In genomic region chr10:7412482-7413251, GRCh38 we compare ENCODE assay signal across 10 cellular contexts. TPM values are rescaled to one million over a fixed set of nuclear protein-coding genes. Genes with fewer than 3 reads are reported as not detected.
DNase-seq lines count a peak whose midpoint lies in the region; ATAC-seq and TF ChIP-seq lines count a peak whose summit lies in the region.
"Had no signal": no experiment of that assay in that cellular context is flagged by ENCODE, and none has a peak within 500 bp of the region (broad histone marks: within the 10 kb centered on the region; RNA-seq: fewer than 3 reads in every experiment).

No MANE protein-coding gene starts in this region.

- peaks cover 3% of the 10 kb centered on the region for H3K36me3 Mint-ChIP-seq in activated T-helper 2 cell treated with anti-CD3 and anti-CD28 coated beads, Interferon-gamma antibody, Interleukin-2, Interleukin-4, amounts not matched to agents 10 μg/mL and 5 μg/mL and 100 μg/mL, durations not matched to agents 14 hours and 24 hours and 36 hours (ENCODE audit: low read depth)

- peaks cover 0 to 10% (median 8%) of the 10 kb centered on the region in 3 donors for H3K27me3 ChIP-seq in skeletal muscle tissue (ENCODE audit: control insufficient read depth in 3 of 3, insufficient read depth in 3 of 3, low read length in 3 of 3)

- peaks cover 22 to 38% (median 27%) of the 10 kb centered on the region in 3 donors for H3K4me1 ChIP-seq in skeletal muscle tissue (ENCODE audit: control insufficient read depth in 3 of 3, insufficient read depth in 3 of 3, low read length in 3 of 3)

- H3K27ac ChIP-seq in skeletal muscle tissue (ENCODE audit: low read depth, low read length) = no peak overlapping the region

- H3K4me3 Mint-ChIP-seq in activated T-helper 2 cell treated with anti-CD3 and anti-CD28 coated beads, Interferon-gamma antibody, Interleukin-2, Interleukin-4, amounts not matched to agents 10 μg/mL and 5 μg/mL and 100 μg/mL, durations not matched to agents 14 hours and 24 hours and 36 hours (ENCODE audit: low read depth) = peak overlapping the region; percentile 5

- DNase-seq in activated T-helper 2 cell treated with anti-CD3 and anti-CD28 coated beads, Interferon-gamma antibody, Interleukin-2, Interleukin-4, amounts not matched to agents 10 μg/mL and 5 μg/mL and 100 μg/mL, durations not matched to agents 14 hours and 24 hours and 36 hours (ENCODE audit: low spot score) = no peak
- DNase-seq in NCI-H2171 (lab: John Stamatoyannopoulos, UW) = no peak
- no peak for DNase-seq in NCI-H1436 treated with DMSO at 0.1 percent for 48 hours (lab: John Stamatoyannopoulos, UW)
- DNase-seq in SW 1271 (lab: John Stamatoyannopoulos, UW) = no peak

- peak overlapping the region; percentile 53 to 86 (median 57) for H3K9ac ChIP-seq in skeletal muscle tissue (ENCODE audit: low read depth in 1 of 3, low read length in 3 of 3)

- no peaks in the 10 kb centered on the region for H3K36me3 ChIP-seq in skeletal muscle tissue (ENCODE audit: control insufficient read depth in 3 of 3, insufficient read depth in 3 of 3, low read length in 3 of 3)

- no peaks in the 10 kb centered on the region for H3K9me3 Mint-ChIP-seq in activated T-helper 2 cell treated with anti-CD3 and anti-CD28 coated beads, Interferon-gamma antibody, Interleukin-2, Interleukin-4, amounts not matched to agents 10 μg/mL and 5 μg/mL and 100 μg/mL, durations not matched to agents 14 hours and 24 hours and 36 hours
- H3K9me3 Mint-ChIP-seq: activated naive CD4-positive, alpha-beta T cell treated with anti-CD3 and anti-CD28 coated beads, Interleukin-2, amount 50 U/mL, for 72 hours had no signal

- H3K27me3 Mint-ChIP-seq in activated T-helper 2 cell treated with anti-CD3 and anti-CD28 coated beads, Interferon-gamma antibody, Interleukin-2, Interleukin-4, amounts not matched to agents 10 μg/mL and 5 μg/mL and 100 μg/mL, durations not matched to agents 14 hours and 24 hours and 36 hours (ENCODE audit: low read depth) = peaks cover 26% of the 10 kb centered on the region

- peak; percentile 17 for TF ChIP-seq POLR2A in GM19099 (IDR thresholded peaks at IDR 0.05; ENCODE audit: extremely low read depth, insufficient read length, low read depth)

- intact Hi-C loops in activated T-helper 2 cell treated with anti-CD3 and anti-CD28 coated beads, Interferon-gamma antibody, Interleukin-2, Interleukin-4, amounts not matched to agents 10 μg/mL and 5 μg/mL and 100 μg/mL, durations not matched to agents 14 hours and 24 hours and 36 hours (cut with micrococcal nuclease) = loop anchor here (10.0 kb wide), 1 partner anchor 578 kb away; no protein-coding TSS in a partner anchor

- H3K27ac Mint-ChIP-seq in activated T-helper 2 cell treated with anti-CD3 and anti-CD28 coated beads, Interferon-gamma antibody, Interleukin-2, Interleukin-4, amounts not matched to agents 10 μg/mL and 5 μg/mL and 100 μg/mL, durations not matched to agents 14 hours and 24 hours and 36 hours = no peak overlapping the region
- H3K27ac Mint-ChIP-seq: activated naive CD4-positive, alpha-beta T cell treated with anti-CD3 and anti-CD28 coated beads, Interleukin-2, amount 50 U/mL, for 72 hours had no signal

- no peaks in the 10 kb centered on the region for H3K9me3 ChIP-seq in skeletal muscle tissue (ENCODE audit: control insufficient read depth in 3 of 3, low read length in 3 of 3)

- ATAC-seq in HG03457 (IDR thresholded peaks at IDR 0.05; ENCODE audit: unreplicated experiment) = no peak
- ATAC-seq: activated naive CD4-positive, alpha-beta T cell treated with anti-CD3 and anti-CD28 coated beads, Interleukin-2, amount 50 U/mL, for 72 hours; HCT116 had no signal

- peak overlapping the region; percentile 37 for H3K4me3 ChIP-seq in iPS-11a (ENCODE audit: low read depth, low read length)
- H3K4me3 ChIP-seq in skeletal muscle tissue (ENCODE audit: low read length in 3 of 3) = peak overlapping the region; percentile 65 to 77 (median 66)

- H3K4me1 Mint-ChIP-seq in activated T-helper 2 cell treated with anti-CD3 and anti-CD28 coated beads, Interferon-gamma antibody, Interleukin-2, Interleukin-4, amounts not matched to agents 10 μg/mL and 5 μg/mL and 100 μg/mL, durations not matched to agents 14 hours and 24 hours and 36 hours (ENCODE audit: low read depth) = peaks cover 33% of the 10 kb centered on the region

RNA-seq across cellular contexts. Expression of gene SFMBT2, which starts 1.8 kb away (rescaled TPM):
- total RNA-seq in activated T-helper 2 cell treated with anti-CD3 and anti-CD28 coated beads, Interferon-gamma antibody, Interleukin-2, Interleukin-4, amounts not matched to agents 10 μg/mL and 5 μg/mL and 100 μg/mL, durations not matched to agents 14 hours and 24 hours and 36 hours = 27.6 and 27.7 TPM in 2 replicates
- total RNA-seq in skeletal muscle tissue = 12.5 TPM
